Comparison of ENCODE assay signal across 29 cellular contexts in genomic region chr19:30319411-30319810, GRCh38.
"Had no signal": no experiment of that assay in that cellular context is flagged by ENCODE, and none has a peak within 500 bp of the region (broad histone marks: within the 10 kb centered on the region; RNA-seq: fewer than 3 reads in every experiment).

No MANE protein-coding gene starts in this region.

- H3K4me3 ChIP-seq: stomach, suprapubic skin, testis, thoracic aorta, thyroid gland, tibial artery, tibial nerve, transverse colon, upper lobe of left lung, upper lobe of right lung, uterus, vagina had no signal

- H3K36me3 Mint-ChIP-seq: stimulated activated effector memory CD8-positive, alpha-beta T cell treated with anti-CD3 and anti-CD28 coated beads, Interleukin-12 subunit alpha, Interleukin-12 subunit beta, amount 100 ng/mL, for 72 hours; stimulated activated memory B cell treated with anti-CD40 and anti-IgM and Interleukin-4, amounts not matched to agents 10 μg/mL and 1 μg/mL and 100 μg/mL, for 72 hours; stimulated activated naive B cell treated with anti-CD40 and anti-IgM and Interleukin-4, amounts not matched to agents 10 μg/mL and 1 μg/mL and 100 μg/mL, for 72 hours; type B pancreatic cell had no signal

- H3K27ac Mint-ChIP-seq: stimulated activated effector memory CD8-positive, alpha-beta T cell treated with anti-CD3 and anti-CD28 coated beads, Interleukin-12 subunit alpha, Interleukin-12 subunit beta, amount 100 ng/mL, for 72 hours; stimulated activated memory B cell treated with anti-CD40 and anti-IgM and Interleukin-4, amounts not matched to agents 10 μg/mL and 1 μg/mL and 100 μg/mL, for 72 hours; stimulated activated naive B cell treated with anti-CD40 and anti-IgM and Interleukin-4, amounts not matched to agents 10 μg/mL and 1 μg/mL and 100 μg/mL, for 72 hours; stimulated activated naive CD8-positive, alpha-beta T cell treated with anti-CD3 and anti-CD28 coated beads, Interleukin-15, amount 100 ng/mL, for 72 hours; stimulated activated naive CD8-positive, alpha-beta T cell treated with anti-CD3 and anti-CD28 coated beads, Interleukin-15, Interleukin-2, amounts not matched to agents 100 ng/mL and 50 ng/mL, for 24 hours; type B pancreatic cell had no signal

- H3K27me3 Mint-ChIP-seq: stimulated activated memory B cell treated with anti-CD40 and anti-IgM and Interleukin-4, amounts not matched to agents 10 μg/mL and 1 μg/mL and 100 μg/mL, for 72 hours; stimulated activated naive CD8-positive, alpha-beta T cell treated with anti-CD3 and anti-CD28 coated beads, Interleukin-15, amount 100 ng/mL, for 72 hours had no signal

- H3K27ac ChIP-seq: stomach, suprapubic skin, testis, thoracic aorta, thyroid gland, tibial artery, tibial nerve, transverse colon, upper lobe of left lung, upper lobe of right lung, uterus, vagina had no signal

- H3K27me3 ChIP-seq: suprapubic skin, testis, thyroid gland, tibial artery, tibial nerve, transverse colon, upper lobe of left lung, upper lobe of right lung, uterus, vagina had no signal

- ATAC-seq: stimulated activated effector memory CD8-positive, alpha-beta T cell treated with anti-CD3 and anti-CD28 coated beads, Interleukin-12 subunit alpha, Interleukin-12 subunit beta, amount 100 ng/mL, for 72 hours; stimulated activated memory B cell treated with anti-CD40 and anti-IgM and Interleukin-4, amounts not matched to agents 10 μg/mL and 1 μg/mL and 100 μg/mL, for 72 hours; stimulated activated naive B cell treated with anti-CD40 and anti-IgM and Interleukin-4, amounts not matched to agents 10 μg/mL and 1 μg/mL and 100 μg/mL, for 72 hours; stimulated activated naive CD8-positive, alpha-beta T cell treated with anti-CD3 and anti-CD28 coated beads, Interleukin-15, amount 100 ng/mL, for 72 hours; stimulated activated naive CD8-positive, alpha-beta T cell treated with anti-CD3 and anti-CD28 coated beads, Interleukin-15, Interleukin-2, amounts not matched to agents 100 U/mL and 50 U/mL, for 24 hours; upper lobe of right lung had no signal

- FAIRE-seq: urothelium cell line had no signal

- DNase-seq: stimulated activated CD4-positive, alpha-beta T cell treated with anti-CD3 and anti-CD28 coated beads, Interleukin-2, amount 100 ng/mL, for 48 hours; stimulated activated CD4-positive, alpha-beta T cell treated with anti-CD3 and anti-CD28 coated beads, Interleukin-4, amount 100 ng/mL, for 1 hour; stimulated activated CD4-positive, alpha-beta T cell treated with anti-CD3 and anti-CD28 coated beads, Interleukin-4, amount 100 ng/mL, for 24 hours; stimulated activated CD4-positive, alpha-beta T cell treated with anti-CD3 and anti-CD28 coated beads, Interleukin-4, amount 100 ng/mL, for 4 hours; stimulated activated CD8-positive, alpha-beta memory T cell treated with anti-CD3 and anti-CD28 coated beads, Interleukin-4, amount 100 ng/mL, for 48 hours; stimulated activated naive B cell treated with anti-CD40 and anti-IgM and Interleukin-4, amounts not matched to agents 10 μg/mL and 1 μg/mL and 100 μg/mL, for 72 hours; stimulated activated naive CD4-positive, alpha-beta T cell; stimulated activated naive CD4-positive, alpha-beta T cell treated with Interleukin-2 at 50 U/mL for 16 hours; stimulated activated naive CD8-positive, alpha-beta T cell treated with anti-CD3 and anti-CD28 coated beads, Interleukin-15, amount 100 ng/mL, for 72 hours; stimulated activated naive CD8-positive, alpha-beta T cell treated with anti-CD3 and anti-CD28 coated beads, Interleukin-15, Interleukin-2, amounts not matched to agents 100 U/mL and 50 U/mL, for 24 hours; substantia nigra; testis; thyroid gland; tibial artery; transverse colon; trophoblast cell; upper lobe of left lung; upper lobe of right lung; uterus had no signal

- H3K4me3 Mint-ChIP-seq: stimulated activated effector memory CD8-positive, alpha-beta T cell treated with anti-CD3 and anti-CD28 coated beads, Interleukin-12 subunit alpha, Interleukin-12 subunit beta, amount 100 ng/mL, for 72 hours; stimulated activated memory B cell treated with anti-CD40 and anti-IgM and Interleukin-4, amounts not matched to agents 10 μg/mL and 1 μg/mL and 100 μg/mL, for 72 hours; stimulated activated naive B cell treated with anti-CD40 and anti-IgM and Interleukin-4, amounts not matched to agents 10 μg/mL and 1 μg/mL and 100 μg/mL, for 72 hours; stimulated activated naive CD8-positive, alpha-beta T cell treated with anti-CD3 and anti-CD28 coated beads, Interleukin-15, amount 100 ng/mL, for 72 hours; stimulated activated naive CD8-positive, alpha-beta T cell treated with anti-CD3 and anti-CD28 coated beads, Interleukin-15, Interleukin-2, amounts not matched to agents 100 ng/mL and 50 ng/mL, for 24 hours; type B pancreatic cell had no signal

- H3K9me3 ChIP-seq: suprapubic skin, testis, thoracic aorta, thyroid gland, tibial nerve, transverse colon, upper lobe of left lung, upper lobe of right lung, uterus, vagina had no signal

- H3K4me1 ChIP-seq: stomach, suprapubic skin, testis, thyroid gland, tibial artery, tibial nerve, transverse colon, upper lobe of left lung, upper lobe of right lung, uterus, vagina had no signal

- H3K4me1 Mint-ChIP-seq: stimulated activated effector memory CD8-positive, alpha-beta T cell treated with anti-CD3 and anti-CD28 coated beads, Interleukin-12 subunit alpha, Interleukin-12 subunit beta, amount 100 ng/mL, for 72 hours; stimulated activated memory B cell treated with anti-CD40 and anti-IgM and Interleukin-4, amounts not matched to agents 10 μg/mL and 1 μg/mL and 100 μg/mL, for 72 hours; stimulated activated naive B cell treated with anti-CD40 and anti-IgM and Interleukin-4, amounts not matched to agents 10 μg/mL and 1 μg/mL and 100 μg/mL, for 72 hours; stimulated activated naive CD8-positive, alpha-beta T cell treated with anti-CD3 and anti-CD28 coated beads, Interleukin-15, amount 100 ng/mL, for 72 hours had no signal

- H3K36me3 ChIP-seq: stomach, suprapubic skin, thoracic aorta, thyroid gland, tibial artery, tibial nerve, transverse colon, upper lobe of left lung, upper lobe of right lung, uterus, vagina had no signal

- H3K9me3 Mint-ChIP-seq: type B pancreatic cell had no signal
